In the genomic region with DNA sequence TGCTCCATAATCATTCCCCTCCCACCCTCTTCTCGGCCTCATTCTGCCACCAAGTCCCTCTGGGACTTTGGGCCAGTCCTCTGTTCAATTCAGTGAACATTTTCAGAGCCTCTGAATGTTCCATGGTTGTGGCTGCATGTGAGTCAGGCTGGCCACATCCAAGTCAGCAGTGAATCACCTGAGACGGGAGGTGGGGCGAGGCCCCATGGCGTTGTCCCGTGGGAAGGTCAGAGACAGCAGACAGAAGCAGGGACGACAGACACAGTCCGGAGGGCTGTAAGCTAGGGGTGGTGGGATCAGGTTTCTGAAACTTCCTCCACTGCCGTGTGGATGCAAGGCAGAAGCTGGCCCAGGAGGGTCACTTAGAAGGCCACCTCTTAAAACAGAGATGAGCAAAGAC, we compare ENCODE assay signal across 14 cellular contexts.
DNase-seq lines count a peak whose midpoint lies in the region; TF ChIP-seq lines count a peak whose summit lies in the region.
"Had no signal": no experiment of that assay in that cellular context is flagged by ENCODE, and none has a peak within 500 bp of the region (broad histone marks: within the 10 kb centered on the region; RNA-seq: fewer than 3 reads in every experiment).

No MANE protein-coding gene starts in this region.

- H3K36me3 Mint-ChIP-seq in osteocyte (ENCODE audit: unreplicated experiment): peaks cover 2% of the 10 kb centered on the region
- H3K36me3 Mint-ChIP-seq: CD8-positive, alpha-beta memory T cell; naive B cell; stimulated activated effector memory CD8-positive, alpha-beta T cell treated with anti-CD3 and anti-CD28 coated beads, Interleukin-12 subunit alpha, Interleukin-12 subunit beta, amount 100 ng/mL, for 72 hours had no signal

- H3K4me2 ChIP-seq in Karpas-422 (ENCODE audit: low read depth, low read length, poor library complexity, severe bottlenecking): no peak overlapping the region

- H4K20me1 ChIP-seq in Karpas-422 (ENCODE audit: insufficient read depth, low read depth, low read length): no peaks in the 10 kb centered on the region

- peak overlapping the region; percentile 56 for H3K27ac Mint-ChIP-seq in osteocyte (ENCODE audit: unreplicated experiment)
- H3K27ac Mint-ChIP-seq: activated CD4-positive, alpha-beta T cell treated with anti-CD3 and anti-CD28 coated beads for 36 hours; CD8-positive, alpha-beta memory T cell; stimulated activated effector memory CD8-positive, alpha-beta T cell treated with anti-CD3 and anti-CD28 coated beads, Interleukin-12 subunit alpha, Interleukin-12 subunit beta, amount 100 ng/mL, for 72 hours had no signal

- H3K27ac ChIP-seq in SJSA1 (peak overlapping the region; percentile 63), Karpas-422 (ENCODE audit: low read length) (no peak overlapping the region)
- H3K27ac ChIP-seq: colonic mucosa had no signal

- no peaks in the 10 kb centered on the region for H3K9me2 ChIP-seq in Karpas-422 (replicated peaks; ENCODE audit: insufficient read depth, low read length)

- H3K36me3 ChIP-seq in SJSA1 (no peaks in the 10 kb centered on the region), Karpas-422 (ENCODE audit: insufficient read depth, low read length) (no peaks in the 10 kb centered on the region)
- H3K36me3 ChIP-seq: colonic mucosa had no signal

- no peaks in the 10 kb centered on the region for H3K9me3 ChIP-seq in SJSA1 (replicated peaks)
- no peaks in the 10 kb centered on the region for H3K9me3 ChIP-seq in Karpas-422 (ENCODE audit: low read length)
- H3K9me3 ChIP-seq: colonic mucosa had no signal

- no peak overlapping the region for H3K9ac ChIP-seq in Karpas-422 (ENCODE audit: low read length)

- H3K79me2 ChIP-seq in Karpas-422 (ENCODE audit: low read length): no peaks in the 10 kb centered on the region

- H3K4me1 Mint-ChIP-seq in osteocyte (ENCODE audit: unreplicated experiment): peaks cover 56% of the 10 kb centered on the region
- H3K4me1 Mint-ChIP-seq: activated CD4-positive, alpha-beta T cell treated with anti-CD3 and anti-CD28 coated beads for 36 hours; CD8-positive, alpha-beta memory T cell; naive B cell; stimulated activated effector memory CD8-positive, alpha-beta T cell treated with anti-CD3 and anti-CD28 coated beads, Interleukin-12 subunit alpha, Interleukin-12 subunit beta, amount 100 ng/mL, for 72 hours had no signal

- no peaks in the 10 kb centered on the region for H3K9me3 Mint-ChIP-seq in osteocyte (ENCODE audit: unreplicated experiment)
- H3K9me3 Mint-ChIP-seq: stimulated activated effector memory CD8-positive, alpha-beta T cell treated with anti-CD3 and anti-CD28 coated beads, Interleukin-12 subunit alpha, Interleukin-12 subunit beta, amount 100 ng/mL, for 72 hours had no signal

- H3K27me3 ChIP-seq in SJSA1 (replicated peaks): no peaks in the 10 kb centered on the region
- H3K27me3 ChIP-seq in Karpas-422 (ENCODE audit: low read length): no peaks in the 10 kb centered on the region
- H3K27me3 ChIP-seq: colonic mucosa had no signal

- DNase-seq in GM03348 (ENCODE audit: low spot score) (peak; percentile 73), SJSA1 (ENCODE audit: low read depth in 1 of 2, low spot score in 2 of 2) (peak; percentile 46 to 71), fibroblast of pulmonary artery (ENCODE audit: low read depth) (peak; percentile 22), osteocyte (ENCODE audit: extremely low spot score, unreplicated experiment) (no peak), NCI-H1694 (lab: John Stamatoyannopoulos, UW) (no peak), NCI-H2107 (lab: John Stamatoyannopoulos, UW) (no peak), Karpas-422 (no peak)
- DNase-seq in stimulated activated naive CD4-positive, alpha-beta T cell (lab: John Stamatoyannopoulos, UW): no peak
- DNase-seq: activated CD4-positive, alpha-beta T cell treated with anti-CD3 and anti-CD28 coated beads for 36 hours; CD8-positive, alpha-beta memory T cell; colonic mucosa; hypothalamus; naive B cell had no signal

- H3K4me3 Mint-ChIP-seq in osteocyte (ENCODE audit: unreplicated experiment): no peak overlapping the region
- H3K4me3 Mint-ChIP-seq: activated CD4-positive, alpha-beta T cell treated with anti-CD3 and anti-CD28 coated beads for 36 hours; CD8-positive, alpha-beta memory T cell; naive B cell; stimulated activated effector memory CD8-positive, alpha-beta T cell treated with anti-CD3 and anti-CD28 coated beads, Interleukin-12 subunit alpha, Interleukin-12 subunit beta, amount 100 ng/mL, for 72 hours had no signal

- H3K4me1 ChIP-seq in SJSA1 (replicated peaks) (peaks cover 40% of the 10 kb centered on the region), Karpas-422 (ENCODE audit: low read length) (no peaks in the 10 kb centered on the region)
- H3K4me1 ChIP-seq: colonic mucosa had no signal

- no peak overlapping the region for H2AFZ ChIP-seq in Karpas-422 (ENCODE audit: low read length)

- H3K4me3 ChIP-seq in SJSA1: no peak overlapping the region
- no peak overlapping the region for H3K4me3 ChIP-seq in fibroblast of pulmonary artery (replicated peaks; ENCODE audit: low read depth, low read length)
- H3K4me3 ChIP-seq in Karpas-422 (ENCODE audit: low read length): no peak overlapping the region
- H3K4me3 ChIP-seq: colonic mucosa had no signal

- no peak for TF ChIP-seq CTCF in fibroblast of pulmonary artery (IDR thresholded peaks at IDR 0.05; ENCODE audit: low read length, missing control alignments)
- no peak for TF ChIP-seq CTCF in osteocyte (IDR thresholded peaks at IDR 0.05)

- no peaks in the 10 kb centered on the region for H3K27me3 Mint-ChIP-seq in osteocyte (ENCODE audit: unreplicated experiment)
- H3K27me3 Mint-ChIP-seq: activated CD4-positive, alpha-beta T cell treated with anti-CD3 and anti-CD28 coated beads for 36 hours; naive B cell had no signal

Comparison
In these comparisons a context has a peak if more than half of its experiments do, and no peak if none do; other contexts are left out.
1. DNase-seq: peak in GM03348 (single experiment), SJSA1 (2 of 2) and fibroblast of pulmonary artery (single experiment); none in osteocyte (single experiment), NCI-H1694 (single experiment), NCI-H2107 (single experiment), Karpas-422 (single experiment) and stimulated activated naive CD4-positive, alpha-beta T cell (0 of 6).